In the genomic region with DNA sequence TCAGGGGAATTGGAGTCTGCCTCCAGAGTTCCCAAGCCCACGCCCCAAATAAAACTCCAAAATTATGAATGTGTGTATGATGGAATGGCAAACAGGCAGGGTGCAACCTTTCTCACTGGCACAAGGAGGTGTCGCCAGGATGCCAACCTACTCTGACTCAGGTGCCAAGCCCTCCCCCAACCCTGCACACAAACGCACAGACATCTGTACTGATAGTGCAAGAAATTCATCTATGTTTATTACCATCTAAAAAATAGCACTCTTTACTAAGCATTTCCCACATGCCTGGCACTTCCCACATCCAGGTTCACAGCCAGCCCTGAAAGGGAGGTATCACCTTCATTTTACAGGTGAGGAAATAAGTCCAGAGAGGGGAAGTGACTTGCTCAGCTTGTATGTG, we compare ENCODE assay signal across 19 cellular contexts. TPM values are rescaled to one million over a fixed set of nuclear protein-coding genes. Genes with fewer than 3 reads are reported as not detected.
"Had no signal": no experiment of that assay in that cellular context is flagged by ENCODE, and none has a peak within 500 bp of the region (broad histone marks: within the 10 kb centered on the region; RNA-seq: fewer than 3 reads in every experiment).

No MANE protein-coding gene starts in this region.

- H3K4me3 ChIP-seq: body of pancreas, sigmoid colon, stomach, thoracic aorta had no signal

- DNase-seq: activated CD4-positive, CD25-positive, alpha-beta regulatory T cell treated with anti-CD3 and anti-CD28 coated beads, Interleukin-2, amount 50 U/mL, for 72 hours; activated naive CD8-positive, alpha-beta T cell treated with anti-CD3 and anti-CD28 coated beads for 36 hours; amygdala; body of pancreas; central memory CD4-positive, alpha-beta T cell; cortex of kidney; effector CD4-positive, alpha-beta T cell; foreskin keratinocyte; left lung; naive thymus-derived CD8-positive, alpha-beta T cell; sigmoid colon; stimulated activated CD4-positive, alpha-beta T cell treated with anti-CD3 and anti-CD28 coated beads, Interleukin-1b, Interleukin-23, amount 100 ng/mL, for 48 hours; stomach; T-helper 9 cell had no signal

- H3K36me3 ChIP-seq: sigmoid colon, stomach, thoracic aorta had no signal

- H3K27me3 ChIP-seq: body of pancreas had no signal

- H3K9me3 ChIP-seq: body of pancreas, left lung, sigmoid colon, stomach, thoracic aorta had no signal

- H3K4me1 ChIP-seq: left lung, sigmoid colon had no signal

- ATAC-seq: body of pancreas; foreskin keratinocyte; naive thymus-derived CD8-positive, alpha-beta T cell had no signal

- H3K27ac ChIP-seq: body of pancreas, foreskin keratinocyte, left lung, sigmoid colon, stomach, thoracic aorta had no signal

RNA-seq across cellular contexts. Expression of a gene that starts 1.2 kb away (rescaled TPM):
- total RNA-seq: activated CD8-positive, alpha-beta memory T cell treated with anti-CD3 and anti-CD28 coated beads for 36 hours; activated naive CD8-positive, alpha-beta T cell treated with anti-CD3 and anti-CD28 coated beads for 36 hours; activated T-helper 1 cell treated with anti-CD3 and anti-CD28 coated beads, Interleukin-12 subunit alpha, Interleukin-12 subunit beta, Interleukin-2, Interleukin-4 antibody, amounts not matched to agents 30 ng/mL and 10 ng/mL and 1 ng/mL, durations not matched to agents 14 hours and 24 hours and 36 hours; body of pancreas; naive thymus-derived CD8-positive, alpha-beta T cell; osteocyte; sigmoid colon; stomach; thoracic aorta; urinary bladder had no signal
- polyA plus RNA-seq: naive thymus-derived CD8-positive, alpha-beta T cell; urinary bladder had no signal

RNA-seq across cellular contexts. Expression of a gene that starts 16.3 kb away (rescaled TPM):
- total RNA-seq: activated T-helper 1 cell treated with anti-CD3 and anti-CD28 coated beads, Interleukin-12 subunit alpha, Interleukin-12 subunit beta, Interleukin-2, Interleukin-4 antibody, amounts not matched to agents 30 ng/mL and 10 ng/mL and 1 ng/mL, durations not matched to agents 14 hours and 24 hours and 36 hours had no signal
- polyA plus RNA-seq: naive thymus-derived CD8-positive, alpha-beta T cell had no signal
